ENCODE assay signal across 8 cellular contexts in the genomic region with DNA sequence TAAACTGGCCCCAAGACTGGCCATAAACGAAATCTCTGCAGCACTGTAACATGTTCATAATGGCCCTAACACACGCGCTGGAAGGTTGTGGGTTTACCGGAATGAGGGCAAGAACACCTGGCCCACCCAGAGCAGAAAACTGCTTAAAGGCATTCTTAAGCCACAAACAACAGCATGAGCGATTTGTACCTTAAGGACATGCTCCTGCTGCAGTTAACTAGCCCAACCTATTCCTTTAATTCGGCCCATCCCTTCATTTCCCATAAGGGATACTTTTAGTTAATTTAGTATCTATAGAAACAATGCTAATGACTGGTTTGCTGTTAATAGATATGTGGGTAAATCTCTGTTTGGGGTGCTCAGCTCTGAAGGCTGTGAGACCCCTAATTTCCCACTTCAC. TPM values are rescaled to one million over a fixed set of nuclear protein-coding genes. Genes with fewer than 3 reads are reported as not detected.
A peak's percentile ranks its signal among the peaks of the same experiment; 100 is the strongest.
DNase-seq lines count a peak whose midpoint lies in the region; ATAC-seq lines count a peak whose summit lies in the region.
"Not testable (repeated sequence)": the region's sequence is repeated elsewhere in the genome, so short reads cannot be mapped to it uniquely, and the experiment has no call there.

No MANE protein-coding gene starts in this region.

- POLR2A ChIA-PET in activated CD4-positive, alpha-beta T cell treated with anti-CD3 and anti-CD28 coated beads, Interleukin-2, amount 10 ng/mL, durations not matched to agents 7 days and 5 days (lab: Charles Lee): not testable (repeated sequence)

- not testable (repeated sequence) for H2BK15ac ChIP-seq in mesendoderm (replicated peaks; ENCODE audit: low read depth)

- H3K36me3 Mint-ChIP-seq in activated CD4-positive, alpha-beta T cell treated with anti-CD3 and anti-CD28 coated beads, Interleukin-2, amount 10 ng/mL, durations not matched to agents 7 days and 5 days (ENCODE audit: low read depth): peaks cover 71% of the 10 kb centered on the region
- H3K36me3 Mint-ChIP-seq in activated T-cell treated with anti-CD3 and anti-CD28 coated beads, Interleukin-2, amount 50 U/mL, for 24 hours (ENCODE audit: low read depth): peaks cover 87% of the 10 kb centered on the region
- peaks cover 69% of the 10 kb centered on the region for H3K36me3 Mint-ChIP-seq in activated naive CD4-positive, alpha-beta T cell treated with anti-CD3 and anti-CD28 coated beads, Interleukin-2, amount 10 ng/mL, durations not matched to agents 7 days and 5 days
- H3K36me3 Mint-ChIP-seq in central memory CD8-positive, alpha-beta T cell (ENCODE audit: insufficient read depth): peaks cover 44% of the 10 kb centered on the region
- H3K36me3 Mint-ChIP-seq in stimulated activated memory B cell treated with anti-CD40 and anti-IgM and Interleukin-4, amounts not matched to agents 10 μg/mL and 1 μg/mL and 100 μg/mL, for 72 hours: peaks cover 79% of the 10 kb centered on the region

- not testable (repeated sequence) for H3K4ac ChIP-seq in mesendoderm (ENCODE audit: low read depth, low read length)

- not testable (repeated sequence) for H3K4me1 ChIP-seq in HUES64 (ENCODE audit: insufficient read depth, low read length); iPS-18a (ENCODE audit: control insufficient read depth, low read depth, low read length); mesendoderm (ENCODE audit: control insufficient read depth, low read depth, low read length)

- H3K9me3 Mint-ChIP-seq in activated CD4-positive, alpha-beta T cell treated with anti-CD3 and anti-CD28 coated beads, Interleukin-2, amount 10 ng/mL, durations not matched to agents 7 days and 5 days: peaks cover 25% of the 10 kb centered on the region
- H3K9me3 Mint-ChIP-seq in activated T-cell treated with anti-CD3 and anti-CD28 coated beads, Interleukin-2, amount 50 U/mL, for 24 hours: peaks cover 19% of the 10 kb centered on the region
- peaks cover 18% of the 10 kb centered on the region for H3K9me3 Mint-ChIP-seq in activated naive CD4-positive, alpha-beta T cell treated with anti-CD3 and anti-CD28 coated beads, Interleukin-2, amount 10 ng/mL, durations not matched to agents 7 days and 5 days
- not testable (repeated sequence) for H3K9me3 Mint-ChIP-seq in central memory CD8-positive, alpha-beta T cell; stimulated activated memory B cell treated with anti-CD40 and anti-IgM and Interleukin-4, amounts not matched to agents 10 μg/mL and 1 μg/mL and 100 μg/mL, for 72 hours

- H3K4me3 Mint-ChIP-seq in activated CD4-positive, alpha-beta T cell treated with anti-CD3 and anti-CD28 coated beads, Interleukin-2, amount 10 ng/mL, durations not matched to agents 7 days and 5 days; activated T-cell treated with anti-CD3 and anti-CD28 coated beads, Interleukin-2, amount 50 U/mL, for 24 hours; activated naive CD4-positive, alpha-beta T cell treated with anti-CD3 and anti-CD28 coated beads, Interleukin-2, amount 10 ng/mL, durations not matched to agents 7 days and 5 days; central memory CD8-positive, alpha-beta T cell; stimulated activated memory B cell treated with anti-CD40 and anti-IgM and Interleukin-4, amounts not matched to agents 10 μg/mL and 1 μg/mL and 100 μg/mL, for 72 hours: not testable (repeated sequence)

- H3K18ac ChIP-seq in mesendoderm (ENCODE audit: low read length): not testable (repeated sequence)

- not testable (repeated sequence) for H3K9ac ChIP-seq in HUES64 (ENCODE audit: low read depth, low read length); iPS-18a (ENCODE audit: low read length); mesendoderm (ENCODE audit: low read length)

- H3K4me1 Mint-ChIP-seq in activated CD4-positive, alpha-beta T cell treated with anti-CD3 and anti-CD28 coated beads, Interleukin-2, amount 10 ng/mL, durations not matched to agents 7 days and 5 days: peaks cover 10% of the 10 kb centered on the region
- H3K4me1 Mint-ChIP-seq in activated T-cell treated with anti-CD3 and anti-CD28 coated beads, Interleukin-2, amount 50 U/mL, for 24 hours (ENCODE audit: low read depth): peaks cover 15% of the 10 kb centered on the region
- not testable (repeated sequence) for H3K4me1 Mint-ChIP-seq in activated naive CD4-positive, alpha-beta T cell treated with anti-CD3 and anti-CD28 coated beads, Interleukin-2, amount 10 ng/mL, durations not matched to agents 7 days and 5 days; stimulated activated memory B cell treated with anti-CD40 and anti-IgM and Interleukin-4, amounts not matched to agents 10 μg/mL and 1 μg/mL and 100 μg/mL, for 72 hours
- peaks cover 11% of the 10 kb centered on the region for H3K4me1 Mint-ChIP-seq in central memory CD8-positive, alpha-beta T cell

- CTCF ChIA-PET in activated CD4-positive, alpha-beta T cell treated with anti-CD3 and anti-CD28 coated beads, Interleukin-2, amount 10 ng/mL, durations not matched to agents 7 days and 5 days (lab: Charles Lee); activated naive CD4-positive, alpha-beta T cell treated with anti-CD3 and anti-CD28 coated beads, Interleukin-2, amount 10 ng/mL, durations not matched to agents 7 days and 5 days (lab: Charles Lee): not testable (repeated sequence)

- H3K4me3 ChIP-seq in HUES64 (ENCODE audit: low read length) (peak overlapping the region; percentile 26; the same call in 1 of the 2 replicates), iPS-18a (ENCODE audit: low read length) (peak overlapping the region; percentile 17), mesendoderm (ENCODE audit: low read length) (peak overlapping the region; percentile 22)

- not testable (repeated sequence) for H4K5ac ChIP-seq in mesendoderm (ENCODE audit: low read length)

- not testable (repeated sequence) for H2AK5ac ChIP-seq in mesendoderm (ENCODE audit: low read length)

- H3K56ac ChIP-seq in mesendoderm (ENCODE audit: low read length): not testable (repeated sequence)

- H3K36me3 ChIP-seq in HUES64 (ENCODE audit: insufficient read depth, low read length) (peaks cover 100% of the 10 kb centered on the region), iPS-18a (ENCODE audit: control insufficient read depth, low read depth, low read length) (peaks cover 68% of the 10 kb centered on the region)
- not testable (repeated sequence) for H3K36me3 ChIP-seq in mesendoderm (ENCODE audit: control insufficient read depth, insufficient read depth, low read length)

- H3K9me3 ChIP-seq in HUES64 (ENCODE audit: insufficient read depth, low read depth, low read length) (peaks cover 90% of the 10 kb centered on the region), iPS-18a (ENCODE audit: control insufficient read depth, low read depth, low read length) (peaks cover 67% of the 10 kb centered on the region)

- not testable (repeated sequence) for H2BK120ac ChIP-seq in mesendoderm (ENCODE audit: low read depth, low read length)

- H4K8ac ChIP-seq in mesendoderm (ENCODE audit: low read depth, low read length): not testable (repeated sequence)

- H3K27me3 Mint-ChIP-seq in activated CD4-positive, alpha-beta T cell treated with anti-CD3 and anti-CD28 coated beads, Interleukin-2, amount 10 ng/mL, durations not matched to agents 7 days and 5 days; activated T-cell treated with anti-CD3 and anti-CD28 coated beads, Interleukin-2, amount 50 U/mL, for 24 hours; activated naive CD4-positive, alpha-beta T cell treated with anti-CD3 and anti-CD28 coated beads, Interleukin-2, amount 10 ng/mL, durations not matched to agents 7 days and 5 days; central memory CD8-positive, alpha-beta T cell; stimulated activated memory B cell treated with anti-CD40 and anti-IgM and Interleukin-4, amounts not matched to agents 10 μg/mL and 1 μg/mL and 100 μg/mL, for 72 hours: not testable (repeated sequence)

- H3K4me2 ChIP-seq in mesendoderm (ENCODE audit: low read length): not testable (repeated sequence)

- not testable (repeated sequence) for H3K27me3 ChIP-seq in HUES64 (ENCODE audit: insufficient read depth, low read length); iPS-18a (ENCODE audit: control insufficient read depth, insufficient read depth, low read length); mesendoderm (ENCODE audit: insufficient read depth, low read length, poor library complexity)

- not testable (repeated sequence) for H2BK5ac ChIP-seq in mesendoderm (ENCODE audit: low read length)

- 92% methylated on average over 5 of the region's 6 CpGs for WGBS in HUES64
- no CpG with 5 or more reads among the region's 6 CpGs for WGBS in mesendoderm (ENCODE audit: extremely low coverage, insufficient coverage, low lambda C conversion rate)

- not testable (repeated sequence) for H3K23ac ChIP-seq in mesendoderm (ENCODE audit: low read length)

- H3K27ac ChIP-seq in HUES64 (ENCODE audit: low read depth, low read length); iPS-18a (ENCODE audit: low read length); mesendoderm (ENCODE audit: low read depth, low read length): not testable (repeated sequence)

- not testable (repeated sequence) for ATAC-seq in central memory CD8-positive, alpha-beta T cell (replicated peaks; ENCODE audit: extremely low read depth, poor library complexity, severe bottlenecking); stimulated activated memory B cell treated with anti-CD40 and anti-IgM and Interleukin-4, amounts not matched to agents 10 μg/mL and 1 μg/mL and 100 μg/mL, for 72 hours

- H3K79me1 ChIP-seq in mesendoderm (ENCODE audit: low read length): not testable (repeated sequence)

- H3K79me2 ChIP-seq in mesendoderm (ENCODE audit: control insufficient read depth, insufficient read depth, low read length): not testable (repeated sequence)

- not testable (repeated sequence) for DNase-seq in activated CD4-positive, alpha-beta T cell treated with anti-CD3 and anti-CD28 coated beads, Interleukin-2, amount 10 ng/mL, durations not matched to agents 7 days and 5 days; activated T-cell treated with anti-CD3 and anti-CD28 coated beads, Interleukin-2, amount 50 U/mL, for 24 hours; activated naive CD4-positive, alpha-beta T cell treated with anti-CD3 and anti-CD28 coated beads, Interleukin-2, amount 10 ng/mL, durations not matched to agents 7 days and 5 days; central memory CD8-positive, alpha-beta T cell (ENCODE audit: low spot score in 2 of 2); mesendoderm

- H3K27ac Mint-ChIP-seq in activated CD4-positive, alpha-beta T cell treated with anti-CD3 and anti-CD28 coated beads, Interleukin-2, amount 10 ng/mL, durations not matched to agents 7 days and 5 days: peak overlapping the region; percentile 17
- peak overlapping the region; percentile 84 for H3K27ac Mint-ChIP-seq in activated T-cell treated with anti-CD3 and anti-CD28 coated beads, Interleukin-2, amount 50 U/mL, for 24 hours
- peak overlapping the region; percentile 65 for H3K27ac Mint-ChIP-seq in activated naive CD4-positive, alpha-beta T cell treated with anti-CD3 and anti-CD28 coated beads, Interleukin-2, amount 10 ng/mL, durations not matched to agents 7 days and 5 days
- H3K27ac Mint-ChIP-seq in central memory CD8-positive, alpha-beta T cell (ENCODE audit: low read depth): peak overlapping the region; percentile 39
- H3K27ac Mint-ChIP-seq in stimulated activated memory B cell treated with anti-CD40 and anti-IgM and Interleukin-4, amounts not matched to agents 10 μg/mL and 1 μg/mL and 100 μg/mL, for 72 hours: peak overlapping the region; percentile 61

RNA-seq across cellular contexts. Expression of gene SEC63, which starts 41.0 kb away (rescaled TPM):
- polyA plus RNA-seq in HUES64 (2013, experiment 1 of 2): 55.1 TPM
- polyA plus RNA-seq in HUES64 (2013, experiment 2 of 2): 49.1 TPM
- 10 to 100 TPM; 61.7 to 67.2 TPM for total RNA-seq in activated CD4-positive, alpha-beta T cell treated with anti-CD3 and anti-CD28 coated beads, Interleukin-2, amount 10 ng/mL, durations not matched to agents 7 days and 5 days
- polyA plus RNA-seq in mesendoderm (2013, experiment 1 of 2): 58.7 TPM
- polyA plus RNA-seq in mesendoderm (2013, experiment 2 of 2): 59.4 TPM

Comparison
In these comparisons a context has a peak if more than half of its experiments do, and no peak if none do; other contexts are left out.
1. H3K27ac Mint-ChIP-seq: peak in every context shown above with its lines; median percentile 84 in activated T-cell treated with anti-CD3 and anti-CD28 coated beads, Interleukin-2, amount 50 U/mL, for 24 hours; 65 in activated naive CD4-positive, alpha-beta T cell treated with anti-CD3 and anti-CD28 coated beads, Interleukin-2, amount 10 ng/mL, durations not matched to agents 7 days and 5 days; 61 in stimulated activated memory B cell treated with anti-CD40 and anti-IgM and Interleukin-4, amounts not matched to agents 10 μg/mL and 1 μg/mL and 100 μg/mL, for 72 hours; 39 in central memory CD8-positive, alpha-beta T cell; 17 in activated CD4-positive, alpha-beta T cell treated with anti-CD3 and anti-CD28 coated beads, Interleukin-2, amount 10 ng/mL, durations not matched to agents 7 days and 5 days.